In genomic region chr6:27839303-27840081, GRCh38 we compare ENCODE assay signal across 1 cellular context.
TF ChIP-seq lines count a peak whose summit lies in the region.

No MANE protein-coding gene starts in this region.

TF ChIP-seq in neural cell, 6 proteins besides CTCF, POLR2A, EP300 and RAD21 (continued from another document):
- TF ChIP-seq REST (IDR thresholded peaks at IDR 0.05; ENCODE audit: borderline replicate concordance) (no peak), SMC3 (conservative IDR thresholded peaks at IDR 0.05; ENCODE audit: poor library complexity) (no peak)
